19 cellular contexts compared by ENCODE assay signal in the genomic region with DNA sequence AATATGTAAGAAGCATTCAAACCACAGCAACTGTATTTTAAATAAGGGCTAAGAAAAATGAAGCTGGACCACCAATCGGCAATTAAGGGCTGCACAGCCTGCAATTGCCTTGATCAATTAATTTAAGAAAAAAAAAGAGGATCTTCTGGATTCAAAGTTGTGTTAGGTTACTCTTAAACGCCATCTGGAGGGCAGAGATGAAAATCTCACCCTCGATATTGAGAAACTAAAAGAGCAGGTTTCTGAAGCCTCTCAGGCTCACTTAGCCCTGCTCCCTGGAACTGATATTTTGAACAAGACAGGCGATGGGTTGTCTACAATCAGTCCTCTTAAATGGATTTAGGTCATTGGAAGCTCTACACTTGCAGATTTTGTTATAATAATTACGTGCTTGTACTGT.
DNase-seq lines count a peak whose midpoint lies in the region; ATAC-seq and TF ChIP-seq lines count a peak whose summit lies in the region.
"Had no signal": no experiment of that assay in that cellular context is flagged by ENCODE, and none has a peak within 500 bp of the region (broad histone marks: within the 10 kb centered on the region; RNA-seq: fewer than 3 reads in every experiment).

No MANE protein-coding gene starts in this region.

- H3K9me3 ChIP-seq in PC-3 (ENCODE audit: low read length) = no peaks in the 10 kb centered on the region
- H3K9me3 ChIP-seq: thyroid gland had no signal

- no peaks in the 10 kb centered on the region for H3K27me3 ChIP-seq in PC-3 (ENCODE audit: low read length)
- H3K27me3 ChIP-seq: thyroid gland had no signal

- peak; percentile 9 for DNase-seq in ELR (ENCODE audit: low read depth)
- DNase-seq in PC-3 = peak; percentile 9
- DNase-seq in fibroblast of peridontal ligament (ENCODE audit: extremely low read depth) = peak; percentile 14
- DNase-seq in NCI-H510A treated with DMSO at 0.1 percent for 48 hours (lab: John Stamatoyannopoulos, UW) = no peak
- DNase-seq in stimulated activated CD4-positive, alpha-beta T cell treated with anti-CD3 and anti-CD28 coated beads, Interleukin-4, amount 100 ng/mL, for 1 hour = no peak
- DNase-seq: activated CD4-positive, alpha-beta T cell treated with anti-CD3 and anti-CD28 coated beads for 4 hours; activated naive CD8-positive, alpha-beta T cell treated with anti-CD3 and anti-CD28 coated beads, Interleukin-2, amount 10 ng/mL, durations not matched to agents 7 days and 5 days; activated T-cell treated with anti-CD3 and anti-CD28 coated beads for 4 hours; CD4-positive, alpha-beta T cell; GDM1; H7; NCI-H2081 treated with DMSO at 0.1 percent for 48 hours; right cardiac atrium; T-helper 17 cell; thyroid gland had no signal

- no peaks in the 10 kb centered on the region; the same call in 1 of the 2 replicates for H3K36me3 ChIP-seq in PC-3 (ENCODE audit: low read depth, low read length)
- H3K36me3 ChIP-seq: thyroid gland had no signal

- peak; percentile 45 for ATAC-seq in HG02885 (IDR thresholded peaks at IDR 0.05; ENCODE audit: poor library complexity, unreplicated experiment)
- no peak for ATAC-seq in PC-3
- ATAC-seq in GM21423 (IDR thresholded peaks at IDR 0.05; ENCODE audit: unreplicated experiment) = no peak
- ATAC-seq: Panc1, right cardiac atrium, T-helper 17 cell had no signal

- POLR2A ChIA-PET in PC-3 (lab: Charles Lee; ENCODE audit: unreplicated experiment) = no interaction called here

- no peak overlapping the region for H3K4me3 ChIP-seq in PC-3 (ENCODE audit: low read length)
- H3K4me3 ChIP-seq: thyroid gland had no signal

- no peak overlapping the region for H2AFZ ChIP-seq in PC-3 (ENCODE audit: low read length)

- H4K20me1 ChIP-seq in PC-3 (ENCODE audit: low read length) = no peaks in the 10 kb centered on the region

- no peaks in the 10 kb centered on the region for H3F3A ChIP-seq in PC-3 (ENCODE audit: low read length, unreplicated experiment)

- H3K9me2 ChIP-seq in PC-3 (replicated peaks; ENCODE audit: low read length) = no peaks in the 10 kb centered on the region

- CTCF ChIA-PET in PC-3 (lab: Charles Lee) = no interaction called here

- no TSS peak for BruUV-seq in PC-3 (replicated peaks; lab: Mats Ljungman, UMichigan)

- no peak overlapping the region for H3K4me2 ChIP-seq in PC-3 (ENCODE audit: low read length)
- H3K4me2 ChIP-seq: KMS-11 had no signal

- H3K9ac ChIP-seq in PC-3 (ENCODE audit: low read length) = no peak overlapping the region
- H3K9ac ChIP-seq: KMS-11 had no signal

- H3K4me1 ChIP-seq in PC-3 (ENCODE audit: insufficient read depth, low read length) = no peaks in the 10 kb centered on the region
- H3K4me1 ChIP-seq: thyroid gland had no signal

- no peaks in the 10 kb centered on the region for H3K79me2 ChIP-seq in PC-3 (ENCODE audit: low read length)

- no peak overlapping the region for H3K27ac ChIP-seq in PC-3 (ENCODE audit: low read length)
- H3K27ac ChIP-seq: KMS-11, thyroid gland had no signal

- TF ChIP-seq CTCF in PC-3 (conservative IDR thresholded peaks at IDR 0.05; ENCODE audit: low read depth, low read length) = no peak; the same call in 1 of the 2 replicates

- intact Hi-C loops in PC-3 (cut with micrococcal nuclease) = no loop called here

Comparison
In these comparisons a context has a peak if more than half of its experiments do, and no peak if none do; other contexts are left out.
1. DNase-seq: peak in ELR (single experiment), PC-3 (single experiment) and fibroblast of peridontal ligament (single experiment); none in NCI-H510A treated with DMSO at 0.1 percent for 48 hours (single experiment) and stimulated activated CD4-positive, alpha-beta T cell treated with anti-CD3 and anti-CD28 coated beads, Interleukin-4, amount 100 ng/mL, for 1 hour (single experiment).